Comparison of ENCODE assay signal across 11 cellular contexts in genomic region chr7:151439855-151440798, GRCh38. TPM values are rescaled to one million over a fixed set of nuclear protein-coding genes. Genes with fewer than 3 reads are reported as not detected.
DNase-seq lines count a peak whose midpoint lies in the region; ATAC-seq and TF ChIP-seq lines count a peak whose summit lies in the region.
"Had no signal": no experiment of that assay in that cellular context is flagged by ENCODE, and none has a peak within 500 bp of the region (broad histone marks: within the 10 kb centered on the region; RNA-seq: fewer than 3 reads in every experiment).

A gene with protein sequence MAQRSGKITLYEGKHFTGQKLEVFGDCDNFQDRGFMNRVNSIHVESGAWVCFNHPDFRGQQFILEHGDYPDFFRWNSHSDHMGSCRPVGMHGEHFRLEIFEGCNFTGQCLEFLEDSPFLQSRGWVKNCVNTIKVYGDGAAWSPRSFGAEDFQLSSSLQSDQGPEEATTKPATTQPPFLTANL (minus strand): TSS chr7:151440141. CDS start chr7:151439917, 224 bp downstream.

- WGBS in spleen, 5 donors: 19 to 24% (median 20%) methylated on average over 29 to 51 of the region's 51 CpGs

- intact Hi-C loops in activated naive CD4-positive, alpha-beta T cell treated with anti-CD3 and anti-CD28 coated beads for 36 hours (cut with micrococcal nuclease): no loop called here
- intact Hi-C loops in spleen (cut with DNase I; ENCODE audit: low total_unique reads): no loop called here

- peak within 1 kb of the TSS; percentile 42 for H3K4me3 Mint-ChIP-seq in activated naive CD4-positive, alpha-beta T cell treated with anti-CD3 and anti-CD28 coated beads for 36 hours
- H3K4me3 Mint-ChIP-seq: IgD-negative memory B cell had no signal

- H3K27ac Mint-ChIP-seq in activated naive CD4-positive, alpha-beta T cell treated with anti-CD3 and anti-CD28 coated beads for 36 hours: no peak within 1 kb of the TSS

- H3K36me3 Mint-ChIP-seq in activated naive CD4-positive, alpha-beta T cell treated with anti-CD3 and anti-CD28 coated beads for 36 hours (ENCODE audit: low read depth): no peaks in the 10 kb centered on the region
- H3K36me3 Mint-ChIP-seq: IgD-negative memory B cell had no signal

- DNase-seq in NCI-H1092 treated with DMSO at 0.1 percent for 48 hours (lab: John Stamatoyannopoulos, UW): peak; percentile 6
- DNase-seq in NCI-H1092 (lab: John Stamatoyannopoulos, UW): no peak
- no peak for DNase-seq in activated naive CD4-positive, alpha-beta T cell treated with anti-CD3 and anti-CD28 coated beads for 36 hours
- DNase-seq in spleen: peak; percentile 73
- no peak for DNase-seq in amygdala (lab: John Stamatoyannopoulos, UW)
- no peak for DNase-seq in NK-92 treated with Interleukin-12 subunit alpha and Interleukin-12 subunit beta, amount 100 ng/mL, for 24 hours (lab: John Stamatoyannopoulos, UW)

- ATAC-seq in HG03025 (IDR thresholded peaks at IDR 0.05; ENCODE audit: low FRiP score, unreplicated experiment): no peak

- TF ChIP-seq CTCF in spleen (IDR thresholded peaks at IDR 0.05 in 8 of 11, conservative IDR thresholded peaks at IDR 0.05 in 3 of 11): no peak

- H3K27ac ChIP-seq in spleen: peak within 1 kb of the TSS in 7 of 8 donors; percentile 9 to 64 (median 51)

- H3K27me3 Mint-ChIP-seq in activated naive CD4-positive, alpha-beta T cell treated with anti-CD3 and anti-CD28 coated beads for 36 hours (ENCODE audit: low read depth): no peaks in the 10 kb centered on the region

- H3K4me3 ChIP-seq in iPS-11a (ENCODE audit: low read depth, low read length) (peak within 1 kb of the TSS; percentile 54), spleen (peak within 1 kb of the TSS in 6 of 8 donors; percentile 15 to 60 (median 28))

- CTCF ChIA-PET in activated naive CD4-positive, alpha-beta T cell treated with anti-CD3 and anti-CD28 coated beads for 36 hours (lab: Charles Lee): interaction anchor here (0.6 to 1.5 kb wide), 4 partner anchors 9 to 88 kb away, joined by 3 to 5 read pairs (median 4); no protein-coding TSS in a partner anchor

- no peaks in the 10 kb centered on the region for H3K9me3 ChIP-seq in spleen

- TF ChIP-seq POLR2A in spleen (IDR thresholded peaks at IDR 0.05): no peak

- peaks cover 0 to 26% (median 12%) of the 10 kb centered on the region in 7 donors for H3K27me3 ChIP-seq in spleen (replicated peaks in 1 of 7)

- no peaks in the 10 kb centered on the region for H3K9me3 Mint-ChIP-seq in activated naive CD4-positive, alpha-beta T cell treated with anti-CD3 and anti-CD28 coated beads for 36 hours
- H3K9me3 Mint-ChIP-seq: IgD-negative memory B cell had no signal

- H3K4me1 Mint-ChIP-seq in activated naive CD4-positive, alpha-beta T cell treated with anti-CD3 and anti-CD28 coated beads for 36 hours (ENCODE audit: low read depth): peaks cover 25% of the 10 kb centered on the region

- H3K4me1 ChIP-seq in spleen: peaks cover 0 to 47% (median 21%) of the 10 kb centered on the region in 6 donors

- H3K36me3 ChIP-seq in spleen: no peaks in the 10 kb centered on the region

RNA-seq across cellular contexts. Expression of the gene that starts here (rescaled TPM):
- not detected for total RNA-seq in activated naive CD4-positive, alpha-beta T cell treated with anti-CD3 and anti-CD28 coated beads for 36 hours
- total RNA-seq in spleen: 1 to 10 TPM in 3 of 7 donors, under 1 TPM in 3, not detected in 1; 0.17 to 2.5 (median 0.92) TPM
- under 1 TPM; 0.27 to 0.72 (median 0.32) TPM for polyA plus RNA-seq in spleen
- total RNA-seq: endothelial cell of umbilical vein; T-helper 2 cell treated with Interferon-gamma antibody and Interleukin-4, amounts not matched to agents 100 ng/mL and 5 ng/mL, for 36 hours had no signal
- polyA plus RNA-seq: endothelial cell of umbilical vein, IgD-negative memory B cell had no signal

Comparison
In these comparisons a context has a peak if more than half of its experiments do, and no peak if none do; other contexts are left out.
1. DNase-seq: peak in NCI-H1092 treated with DMSO at 0.1 percent for 48 hours (single experiment) and spleen (single experiment); none in NCI-H1092 (single experiment), activated naive CD4-positive, alpha-beta T cell treated with anti-CD3 and anti-CD28 coated beads for 36 hours (single experiment), amygdala (0 of 56) and NK-92 treated with Interleukin-12 subunit alpha and Interleukin-12 subunit beta, amount 100 ng/mL, for 24 hours (single experiment).